Comparison of ENCODE assay signal across 1 cellular context in genomic region chr12:56987551-56988053, GRCh38.
TF ChIP-seq lines count a peak whose summit lies in the region.

No MANE protein-coding gene starts in this region.

TF ChIP-seq in A549, 52 proteins besides CTCF, POLR2A, EP300 and RAD21 (continued from another document):
- TF ChIP-seq REST (IDR thresholded peaks at IDR 0.05) = no peak
- no peak for TF ChIP-seq TFCP2L1 (CRISPR knock-in tag; IDR thresholded peaks at IDR 0.05)
- TF ChIP-seq KDM5A (IDR thresholded peaks at IDR 0.05) = no peak
